8 cellular contexts compared by ENCODE assay signal in genomic region chr4:8427761-8428287, GRCh38.
DNase-seq lines count a peak whose midpoint lies in the region; ATAC-seq lines count a peak whose summit lies in the region.

No MANE protein-coding gene starts in this region.

- H3K4me3 ChIP-seq in NT2/D1 (ENCODE audit: insufficient read length, low read depth): peak overlapping the region; percentile 81

- H3K9me3 ChIP-seq in NT2/D1 (ENCODE audit: insufficient read depth, low read length): no peaks in the 10 kb centered on the region

- peaks cover 8% of the 10 kb centered on the region for H3K4me1 ChIP-seq in NT2/D1 (ENCODE audit: insufficient read depth, insufficient read length)

- H3K27me3 ChIP-seq in NT2/D1 (ENCODE audit: insufficient read depth, insufficient read length): no peaks in the 10 kb centered on the region

- peak; percentile 52 for DNase-seq in AG08395 (ENCODE audit: low spot score)
- DNase-seq in NT2/D1 (ENCODE audit: low read depth, low spot score): no peak
- DNase-seq in caudate nucleus (lab: John Stamatoyannopoulos, UW): peak in 7 of 61 donors; percentile 14 to 75 (median 47)
- DNase-seq in left kidney (ENCODE audit: low read depth, low spot score): peak; percentile 62
- peak in 11 of 49 donors; percentile 18 to 75 (median 62) for DNase-seq in substantia nigra (lab: John Stamatoyannopoulos, UW)
- DNase-seq in GM19238 (ENCODE audit: insufficient read length, low spot score): no peak

- peak overlapping the region; percentile 88 for H3K9ac ChIP-seq in NT2/D1 (ENCODE audit: insufficient read length, low read depth)

- peaks cover 13% of the 10 kb centered on the region for H3K36me3 ChIP-seq in NT2/D1 (ENCODE audit: insufficient read depth, insufficient read length, low read length)

- H3K27ac ChIP-seq in caudate nucleus (ENCODE audit: low read depth, low read length) (peak overlapping the region; percentile 76), substantia nigra (ENCODE audit: low read depth, low read length, poor library complexity, severe bottlenecking) (peak overlapping the region; percentile 75)

- peak; percentile 54 for ATAC-seq in GM18502 (IDR thresholded peaks at IDR 0.05; ENCODE audit: poor library complexity, unreplicated experiment)
- peak; percentile 51 for ATAC-seq in HG02943 (IDR thresholded peaks at IDR 0.05; ENCODE audit: low read depth, unreplicated experiment)

Comparison
In these comparisons a context has a peak if more than half of its experiments do, and no peak if none do; other contexts are left out.
1. DNase-seq: peak in AG08395 (single experiment) and left kidney (single experiment); none in NT2/D1 (single experiment) and GM19238 (single experiment).